1 cellular context compared by ENCODE assay signal in the genomic region with DNA sequence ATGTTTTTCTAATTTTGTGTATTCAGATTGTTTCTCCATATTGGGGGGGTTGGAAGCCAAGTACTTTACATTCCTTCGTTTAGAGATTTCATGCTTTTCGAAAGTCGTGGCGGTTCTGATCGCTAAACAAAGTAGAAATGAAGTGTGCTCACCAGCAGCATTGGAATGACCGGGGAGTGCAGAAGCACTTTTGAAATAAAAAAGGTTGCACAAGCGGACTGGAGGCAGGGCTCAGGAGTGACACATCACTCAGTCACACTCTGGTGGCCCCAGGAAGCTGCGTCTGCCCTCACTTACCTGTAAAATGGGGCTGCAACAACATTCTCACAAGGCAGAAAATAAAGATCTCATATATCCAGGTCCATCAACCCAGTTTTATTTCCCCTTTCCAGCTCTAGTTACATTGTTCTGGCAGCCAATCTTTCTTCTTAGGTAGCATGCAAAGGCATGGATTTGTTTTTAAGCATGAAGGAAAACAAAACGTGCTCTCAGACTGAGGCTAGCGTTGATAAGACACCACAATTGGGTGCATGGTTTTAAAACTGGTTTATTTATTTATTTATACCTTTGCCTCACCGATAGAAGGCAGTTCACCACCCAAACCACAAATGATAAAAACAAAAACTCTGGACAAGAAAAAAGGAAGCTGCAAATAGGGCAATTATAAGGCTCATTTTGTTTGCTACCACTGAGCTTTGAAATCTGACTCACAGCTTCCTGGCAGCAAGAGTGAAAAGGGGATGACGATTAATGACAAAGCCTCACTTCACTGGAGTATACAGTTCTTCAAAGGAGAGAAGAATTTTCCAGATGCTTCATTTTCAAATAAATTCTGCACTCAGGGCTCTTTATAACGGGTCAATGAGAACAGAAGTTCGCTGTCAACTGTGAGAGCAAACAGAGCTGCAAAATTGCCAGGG.
TF ChIP-seq lines count a peak whose summit lies in the region.

No MANE protein-coding gene starts in this region.

TF ChIP-seq in H1, 55 proteins besides CTCF, POLR2A, EP300 and RAD21:
- TF ChIP-seq RNF2 (IDR thresholded peaks at IDR 0.05; ENCODE audit: borderline replicate concordance, low read depth, low read length, missing control alignments, poor library complexity, severe bottlenecking) (no peak), TEAD4 (IDR thresholded peaks at IDR 0.05; ENCODE audit: low read depth, low read length) (peak; percentile 0; the same call in 1 of the 2 replicates)
